ENCODE assay signal across 8 cellular contexts in genomic region chr2:87075054-87075790, GRCh38. TPM values are rescaled to one million over a fixed set of nuclear protein-coding genes. Genes with fewer than 3 reads are reported as not detected.
DNase-seq lines count a peak whose midpoint lies in the region; TF ChIP-seq lines count a peak whose summit lies in the region.
"Not testable (repeated sequence)": the region's sequence is repeated elsewhere in the genome, so short reads cannot be mapped to it uniquely, and the experiment has no call there.

No MANE protein-coding gene starts in this region.

- TF ChIP-seq CTCF in Calu3 (IDR thresholded peaks at IDR 0.05; ENCODE audit: unreplicated experiment); H9 (conservative IDR thresholded peaks at IDR 0.05); PC-9 (conservative IDR thresholded peaks at IDR 0.05): not testable (repeated sequence)

- not testable (repeated sequence) for H3K79me1 ChIP-seq in H9 (ENCODE audit: insufficient read depth, low read depth, low read length, poor library complexity, severe bottlenecking); trophoblast cell (ENCODE audit: low read length)

- not testable (repeated sequence) for H3K9me3 ChIP-seq in H9 (ENCODE audit: control insufficient read depth, low read depth, low read length); PC-9 (ENCODE audit: insufficient read depth, low read depth); trophoblast cell (ENCODE audit: insufficient read depth, low read depth, low read length); stomach smooth muscle (ENCODE audit: control insufficient read depth in 2 of 2, low read length in 2 of 2)

- not testable (repeated sequence) for H3K56ac ChIP-seq in H9 (ENCODE audit: insufficient read length, low read depth, low read length)

- not testable (repeated sequence) for H4K20me1 ChIP-seq in H9 (ENCODE audit: control insufficient read depth, insufficient read depth, insufficient read length); PC-9 (ENCODE audit: insufficient read depth)

- H2BK20ac ChIP-seq in H9 (ENCODE audit: low read depth, low read length, poor library complexity, severe bottlenecking), result not testable (repeated sequence)

- H3K23me2 ChIP-seq in H9 (ENCODE audit: insufficient read length, low read depth, low read length, poor library complexity, severe bottlenecking), result not testable (repeated sequence)

- BruUV-seq in Calu3 (replicated peaks; lab: Mats Ljungman, UMichigan); PC-9 (replicated peaks; lab: Mats Ljungman, UMichigan): not testable (repeated sequence)

- H4K8ac ChIP-seq in H9 (replicated peaks; ENCODE audit: insufficient read length, low read depth, low read length); trophoblast cell (ENCODE audit: low read depth, low read length): not testable (repeated sequence)

- DNase-seq in Calu3 (peak; percentile 12), PC-9 (peak; percentile 7 to 32), activated T-cell treated with anti-CD3 and anti-CD28 coated beads for 4 hours (peak; percentile 4), iPS-NIHi11 (ENCODE audit: low spot score) (peak; percentile 1), trophoblast cell (peak in 1 of 2 donors; percentile 5)
- not testable (repeated sequence) for DNase-seq in H9

- not testable (repeated sequence) for H3K23ac ChIP-seq in H9 (ENCODE audit: insufficient read length, low read depth, low read length); trophoblast cell (ENCODE audit: low read length)

- not testable (repeated sequence) for H2BK12ac ChIP-seq in H9 (ENCODE audit: insufficient read length, low read depth, low read length); trophoblast cell (ENCODE audit: low read length)

- CTCF ChIA-PET in Calu3 (lab: Charles Lee); PC-9 (lab: Charles Lee): not testable (repeated sequence)

- H3K9me3 Mint-ChIP-seq in Calu3 (ENCODE audit: low read depth, unreplicated experiment); H9; dendritic cell treated with granulocyte-macrophage colony-stimulating factor and Interleukin-4, amounts not matched to agents 40 ng/mL and 50 ng/mL, for 4 days: not testable (repeated sequence)

- not testable (repeated sequence) for H3F3A ChIP-seq in PC-9 (ENCODE audit: insufficient read depth, low read depth)

- not testable (repeated sequence) for H4K91ac ChIP-seq in H9 (ENCODE audit: insufficient read length, low read depth, low read length); trophoblast cell (ENCODE audit: low read depth, low read length)

- not testable (repeated sequence) for H3K27ac ChIP-seq in H9 (ENCODE audit: insufficient read length, low read depth, low read length); trophoblast cell (ENCODE audit: low read depth, low read length)
- H3K27ac ChIP-seq in PC-9 (peak overlapping the region; percentile 80; the same call in 1 of the 2 replicates), stomach smooth muscle (ENCODE audit: low read length) (peak overlapping the region; percentile 37)

- POLR2A ChIA-PET in PC-9 (lab: Charles Lee; ENCODE audit: unreplicated experiment), result interaction anchor here (0.7 kb wide), 1 partner anchor 370 kb away, joined by 10 read pairs; no protein-coding TSS in a partner anchor

- H3K9me2 ChIP-seq in PC-9 (ENCODE audit: insufficient read depth), result not testable (repeated sequence)

- not testable (repeated sequence) for H2AFZ ChIP-seq in H9 (ENCODE audit: low read length); PC-9; trophoblast cell (ENCODE audit: insufficient read depth, low read length, poor library complexity)

- H3K9ac ChIP-seq in H9 (ENCODE audit: extremely low read depth, insufficient read length, low read length); trophoblast cell (ENCODE audit: low read length): not testable (repeated sequence)
- H3K9ac ChIP-seq in stomach smooth muscle (ENCODE audit: low read length in 2 of 2), result peak overlapping the region; percentile 29 to 42

- H3T11ph ChIP-seq in H9 (ENCODE audit: low read length), result not testable (repeated sequence)

- intact Hi-C loops in Calu3 (cut with micrococcal nuclease; ENCODE audit: unreplicated experiment); PC-9 (cut with micrococcal nuclease; ENCODE audit: unreplicated experiment); dendritic cell treated with granulocyte-macrophage colony-stimulating factor and Interleukin-4, amounts not matched to agents 40 ng/mL and 50 ng/mL, for 4 days (cut with micrococcal nuclease): not testable (repeated sequence)

- H3K4ac ChIP-seq in H9 (ENCODE audit: low read depth, low read length); trophoblast cell (ENCODE audit: low read depth, low read length): not testable (repeated sequence)

- not testable (repeated sequence) for H2BK5ac ChIP-seq in H9 (ENCODE audit: insufficient read length, low read length); trophoblast cell (ENCODE audit: low read depth, low read length, poor library complexity)

- H2AK5ac ChIP-seq in H9 (ENCODE audit: insufficient read length, low read length); trophoblast cell (ENCODE audit: low read length): not testable (repeated sequence)

- H3K4me1 ChIP-seq in H9 (ENCODE audit: insufficient read depth, low read length); PC-9 (replicated peaks; ENCODE audit: insufficient read depth); trophoblast cell (ENCODE audit: control insufficient read depth in 1 of 2, insufficient read depth in 2 of 2, low read length in 2 of 2); stomach smooth muscle (ENCODE audit: control insufficient read depth, insufficient read depth, low read length): not testable (repeated sequence)

- not testable (repeated sequence) for H3K27me3 Mint-ChIP-seq in Calu3 (ENCODE audit: unreplicated experiment); H9 (ENCODE audit: low read depth); dendritic cell treated with granulocyte-macrophage colony-stimulating factor and Interleukin-4, amounts not matched to agents 40 ng/mL and 50 ng/mL, for 4 days

- not testable (repeated sequence) for H4K12ac ChIP-seq in trophoblast cell (ENCODE audit: low read depth, low read length)

- H3K36me3 ChIP-seq in PC-9 (ENCODE audit: low read depth); trophoblast cell (ENCODE audit: control insufficient read depth in 1 of 2, insufficient read depth in 2 of 2, low read length in 2 of 2); stomach smooth muscle (ENCODE audit: control insufficient read depth in 2 of 2, insufficient read depth in 2 of 2, low read length in 2 of 2): not testable (repeated sequence)

- H3K4me3 ChIP-seq in PC-9, result peak overlapping the region; percentile 67
- peak overlapping the region; percentile 72 for H3K4me3 ChIP-seq in trophoblast cell (ENCODE audit: low read depth, low read length)
- peak overlapping the region; percentile 43 to 74 for H3K4me3 ChIP-seq in stomach smooth muscle (ENCODE audit: low read length in 2 of 2)

- not testable (repeated sequence) for H3K14ac ChIP-seq in H9 (ENCODE audit: insufficient read depth, low read length); trophoblast cell (ENCODE audit: low read length)

- not testable (repeated sequence) for H2BK15ac ChIP-seq in H9 (ENCODE audit: low read depth, low read length)

- H3K4me2 ChIP-seq in H9 (ENCODE audit: insufficient read depth, insufficient read length, low read length), result peak overlapping the region; percentile 48
- H3K4me2 ChIP-seq in PC-9, result peak overlapping the region; percentile 78
- peak overlapping the region; percentile 74 for H3K4me2 ChIP-seq in trophoblast cell (ENCODE audit: low read length)

- H3K18ac ChIP-seq in H9 (ENCODE audit: insufficient read length, low read depth, low read length); trophoblast cell (ENCODE audit: low read length): not testable (repeated sequence)

- not testable (repeated sequence) for H3K4me1 Mint-ChIP-seq in Calu3 (ENCODE audit: low read depth, unreplicated experiment); H9; dendritic cell treated with granulocyte-macrophage colony-stimulating factor and Interleukin-4, amounts not matched to agents 40 ng/mL and 50 ng/mL, for 4 days (ENCODE audit: low read depth)

- peaks cover 22% of the 10 kb centered on the region for H3K36me3 Mint-ChIP-seq in Calu3 (ENCODE audit: insufficient read depth, unreplicated experiment)
- H3K36me3 Mint-ChIP-seq in H9 (ENCODE audit: insufficient read depth in 1 of 3, low read depth in 3 of 3); dendritic cell treated with granulocyte-macrophage colony-stimulating factor and Interleukin-4, amounts not matched to agents 40 ng/mL and 50 ng/mL, for 4 days (ENCODE audit: low read depth): not testable (repeated sequence)

- H4K5ac ChIP-seq in H9 (ENCODE audit: insufficient read length, low read depth, low read length), result not testable (repeated sequence)

- not testable (repeated sequence) for H3K27me3 ChIP-seq in H9 (ENCODE audit: insufficient read depth, low read length); PC-9 (ENCODE audit: insufficient read depth, low read depth); trophoblast cell (ENCODE audit: insufficient read depth, low read length); stomach smooth muscle (ENCODE audit: control insufficient read depth in 1 of 2, insufficient read depth in 2 of 2, low read length in 2 of 2)

- not testable (repeated sequence) for H2BK120ac ChIP-seq in H9 (ENCODE audit: low read depth, low read length, poor library complexity, severe bottlenecking); trophoblast cell (ENCODE audit: insufficient read depth, low read length, poor library complexity)

- no CpG with 5 or more reads among the region's 47 CpGs for WGBS in H9 (ENCODE audit: extremely low coverage, insufficient read length, low lambda C conversion rate)
- WGBS in trophoblast cell (ENCODE audit: extremely low coverage, insufficient coverage, insufficient read length), result no CpG with 5 or more reads among the region's 47 CpGs

- peak overlapping the region; percentile 85 for H3K27ac Mint-ChIP-seq in Calu3 (ENCODE audit: unreplicated experiment)
- H3K27ac Mint-ChIP-seq in H9, result not testable (repeated sequence)
- H3K27ac Mint-ChIP-seq in dendritic cell treated with granulocyte-macrophage colony-stimulating factor and Interleukin-4, amounts not matched to agents 40 ng/mL and 50 ng/mL, for 4 days, result peak overlapping the region; percentile 99

- not testable (repeated sequence) for H3K79me2 ChIP-seq in H9 (ENCODE audit: insufficient read depth, low read length); trophoblast cell (ENCODE audit: control insufficient read depth, insufficient read depth, low read length, poor library complexity)
- peaks cover 26% of the 10 kb centered on the region for H3K79me2 ChIP-seq in PC-9 (ENCODE audit: low read depth)

- H3K4me3 Mint-ChIP-seq in Calu3 (ENCODE audit: low read depth, unreplicated experiment) (peak overlapping the region; percentile 82), H9 (peak overlapping the region; percentile 60 to 81)
- H3K4me3 Mint-ChIP-seq in dendritic cell treated with granulocyte-macrophage colony-stimulating factor and Interleukin-4, amounts not matched to agents 40 ng/mL and 50 ng/mL, for 4 days, result peak overlapping the region; percentile 70

RNA-seq across cellular contexts. Expression of gene PLGLB1, which starts 53.6 kb away (rescaled TPM):
- total RNA-seq in Calu3 (2022) (1.8 TPM in 1 of 2 replicates, not detected in the other), H9 (2021) (0.97 and 1.2 TPM in 2 replicates), PC-9 (2021) (2.7 and 5.7 TPM in 2 replicates)
- polyA plus RNA-seq in trophoblast cell (2013), result 0.14 and 0.16 TPM in 2 replicates
